25 cellular contexts compared by ENCODE assay signal in genomic region chr2:239559417-239560261, GRCh38.
"Had no signal": no experiment of that assay in that cellular context is flagged by ENCODE, and none has a peak within 500 bp of the region (broad histone marks: within the 10 kb centered on the region; RNA-seq: fewer than 3 reads in every experiment).

No MANE protein-coding gene starts in this region.

- H3K27me3 Mint-ChIP-seq: activated naive CD8-positive, alpha-beta T cell had no signal

- H3K4me1 Mint-ChIP-seq: activated CD4-positive, alpha-beta memory T cell treated with anti-CD3 and anti-CD28 coated beads, Interleukin-2, amount 10 ng/mL, durations not matched to agents 7 days and 5 days; activated CD4-positive, alpha-beta T cell treated with anti-CD3 and anti-CD28 coated beads, Interleukin-2, amount 10 ng/mL, durations not matched to agents 7 days and 5 days; neural progenitor cell had no signal

- DNase-seq: activated CD4-positive, alpha-beta memory T cell treated with anti-CD3 and anti-CD28 coated beads, Interleukin-2, amount 10 ng/mL, durations not matched to agents 7 days and 5 days; activated CD4-positive, alpha-beta T cell treated with anti-CD3 and anti-CD28 coated beads for 1 hour; activated CD4-positive, alpha-beta T cell treated with anti-CD3 and anti-CD28 coated beads, Interleukin-2, amount 10 ng/mL, durations not matched to agents 7 days and 5 days; activated CD8-positive, alpha-beta memory T cell treated with anti-CD3 and anti-CD28 coated beads, Interleukin-2, amount 50 U/mL, for 48 hours; activated T-cell treated with anti-CD3 and anti-CD28 coated beads, Interleukin-2, amount 50 U/mL, for 48 hours; anterior cingulate cortex; cerebellar nuclear complex; cortex of kidney; effector memory CD8-positive, alpha-beta T cell; erythroblast; hippocampal formation; left colon; midbrain; naive thymus-derived CD4-positive, alpha-beta T cell; right cardiac atrium; stimulated activated CD4-positive, alpha-beta T cell treated with anti-CD3 and anti-CD28 coated beads, Interleukin-4, amount 100 ng/mL, for 1 hour; stimulated activated naive CD8-positive, alpha-beta T cell treated with anti-CD3 and anti-CD28 coated beads, Interleukin-15, Interleukin-2, amounts not matched to agents 100 U/mL and 50 U/mL, for 24 hours; T-helper 1 cell; testis; transverse colon; WERI-Rb-1 had no signal

- ATAC-seq: effector memory CD8-positive, alpha-beta T cell; gastroesophageal sphincter; left colon; naive thymus-derived CD4-positive, alpha-beta T cell; right cardiac atrium; stimulated activated naive CD8-positive, alpha-beta T cell treated with anti-CD3 and anti-CD28 coated beads, Interleukin-15, Interleukin-2, amounts not matched to agents 100 U/mL and 50 U/mL, for 24 hours had no signal

- H3K36me3 Mint-ChIP-seq: activated naive CD8-positive, alpha-beta T cell; naive thymus-derived CD4-positive, alpha-beta T cell; neural progenitor cell had no signal

- H3K4me3 Mint-ChIP-seq: activated CD4-positive, alpha-beta memory T cell treated with anti-CD3 and anti-CD28 coated beads, Interleukin-2, amount 10 ng/mL, durations not matched to agents 7 days and 5 days; activated CD4-positive, alpha-beta T cell treated with anti-CD3 and anti-CD28 coated beads, Interleukin-2, amount 10 ng/mL, durations not matched to agents 7 days and 5 days; activated naive CD8-positive, alpha-beta T cell; effector memory CD8-positive, alpha-beta T cell; naive thymus-derived CD4-positive, alpha-beta T cell; neural progenitor cell had no signal

- H3K9me3 ChIP-seq: gastroesophageal sphincter, testis, transverse colon had no signal

- H3K27ac Mint-ChIP-seq: activated CD4-positive, alpha-beta memory T cell treated with anti-CD3 and anti-CD28 coated beads, Interleukin-2, amount 10 ng/mL, durations not matched to agents 7 days and 5 days; activated CD4-positive, alpha-beta T cell treated with anti-CD3 and anti-CD28 coated beads, Interleukin-2, amount 10 ng/mL, durations not matched to agents 7 days and 5 days; activated naive CD8-positive, alpha-beta T cell; activated T-helper 2 cell treated with anti-CD3 and anti-CD28 coated beads, Interferon-gamma antibody, Interleukin-2, Interleukin-4, amounts not matched to agents 10 μg/mL and 5 μg/mL and 100 μg/mL, durations not matched to agents 14 hours and 24 hours and 36 hours; effector memory CD8-positive, alpha-beta T cell; naive thymus-derived CD4-positive, alpha-beta T cell; neural progenitor cell had no signal

- H3K9me3 Mint-ChIP-seq: activated CD4-positive, alpha-beta memory T cell treated with anti-CD3 and anti-CD28 coated beads, Interleukin-2, amount 10 ng/mL, durations not matched to agents 7 days and 5 days; activated CD4-positive, alpha-beta T cell treated with anti-CD3 and anti-CD28 coated beads, Interleukin-2, amount 10 ng/mL, durations not matched to agents 7 days and 5 days; activated T-helper 2 cell treated with anti-CD3 and anti-CD28 coated beads, Interferon-gamma antibody, Interleukin-2, Interleukin-4, amounts not matched to agents 10 μg/mL and 5 μg/mL and 100 μg/mL, durations not matched to agents 14 hours and 24 hours and 36 hours; effector memory CD8-positive, alpha-beta T cell; neural progenitor cell had no signal
